Comparison of ENCODE assay signal across 8 cellular contexts in genomic region chr22:23520875-23521441, GRCh38. TPM values are rescaled to one million over a fixed set of nuclear protein-coding genes. Genes with fewer than 3 reads are reported as not detected.
DNase-seq lines count a peak whose midpoint lies in the region; ATAC-seq and TF ChIP-seq lines count a peak whose summit lies in the region.

No MANE protein-coding gene starts in this region.

- H3K36me3 ChIP-seq in heart left ventricle (no peaks in the 10 kb centered on the region), psoas muscle (ENCODE audit: insufficient read depth in 1 of 2, low read depth in 1 of 2) (no peaks in the 10 kb centered on the region)

- H3K9me3 ChIP-seq in heart left ventricle, result no peaks in the 10 kb centered on the region
- no peaks in the 10 kb centered on the region for H3K9me3 ChIP-seq in psoas muscle

- peaks cover 0 to 3% (median 0%) of the 10 kb centered on the region in 9 donors for H3K27me3 ChIP-seq in heart left ventricle
- H3K27me3 ChIP-seq in psoas muscle (ENCODE audit: insufficient read depth in 3 of 3, low read length in 2 of 3), result peaks cover 0 to 24% (median 6%) of the 10 kb centered on the region in 3 donors

- peaks cover 51% of the 10 kb centered on the region for H3K27me3 Mint-ChIP-seq in activated T-cell treated with anti-CD3 and anti-CD28 coated beads, Interleukin-2, amount 50 U/mL, for 24 hours
- H3K27me3 Mint-ChIP-seq in activated T-helper 1 cell treated with anti-CD3 and anti-CD28 coated beads, Interleukin-12 subunit alpha, Interleukin-12 subunit beta, Interleukin-2, Interleukin-4 antibody, amounts not matched to agents 30 ng/mL and 10 ng/mL and 1 ng/mL, durations not matched to agents 14 hours and 24 hours and 36 hours (ENCODE audit: insufficient read depth), result peaks cover 27% of the 10 kb centered on the region

- H3K4me1 ChIP-seq in heart left ventricle (peaks cover 6 to 36% (median 21%) of the 10 kb centered on the region in 12 donors), psoas muscle (no peaks in the 10 kb centered on the region)

- no peak for TF ChIP-seq POLR2A in heart left ventricle (IDR thresholded peaks at IDR 0.05)

- H3K36me3 Mint-ChIP-seq in activated T-cell treated with anti-CD3 and anti-CD28 coated beads, Interleukin-2, amount 50 U/mL, for 24 hours (ENCODE audit: low read depth), result no peaks in the 10 kb centered on the region
- H3K36me3 Mint-ChIP-seq in activated T-helper 1 cell treated with anti-CD3 and anti-CD28 coated beads, Interleukin-12 subunit alpha, Interleukin-12 subunit beta, Interleukin-2, Interleukin-4 antibody, amounts not matched to agents 30 ng/mL and 10 ng/mL and 1 ng/mL, durations not matched to agents 14 hours and 24 hours and 36 hours (ENCODE audit: low read depth), result no peaks in the 10 kb centered on the region

- H3K27ac ChIP-seq in heart left ventricle, result peak overlapping the region; percentile 84 to 99 (median 92)
- H3K27ac ChIP-seq in psoas muscle, result peak overlapping the region; percentile 53

- ATAC-seq in heart left ventricle, result peak in 3 of 4 donors; percentile 6 to 20 (median 18)
- peak in 2 of 4 donors; percentile 12 to 23 for ATAC-seq in psoas muscle
- no peak for ATAC-seq in HG03175 (IDR thresholded peaks at IDR 0.05; ENCODE audit: unreplicated experiment)
- no peak for ATAC-seq in GM21723 (IDR thresholded peaks at IDR 0.05; ENCODE audit: unreplicated experiment)

- no peak overlapping the region for H3K27ac Mint-ChIP-seq in activated T-cell treated with anti-CD3 and anti-CD28 coated beads, Interleukin-2, amount 50 U/mL, for 24 hours
- peak overlapping the region; percentile 34 for H3K27ac Mint-ChIP-seq in activated T-helper 1 cell treated with anti-CD3 and anti-CD28 coated beads, Interleukin-12 subunit alpha, Interleukin-12 subunit beta, Interleukin-2, Interleukin-4 antibody, amounts not matched to agents 30 ng/mL and 10 ng/mL and 1 ng/mL, durations not matched to agents 14 hours and 24 hours and 36 hours

- no peak for TF ChIP-seq CTCF in heart left ventricle (IDR thresholded peaks at IDR 0.05)
- no peak for TF ChIP-seq CTCF in psoas muscle (IDR thresholded peaks at IDR 0.05)

- H3K4me3 Mint-ChIP-seq in activated T-cell treated with anti-CD3 and anti-CD28 coated beads, Interleukin-2, amount 50 U/mL, for 24 hours, result peak overlapping the region; percentile 42
- no peak overlapping the region for H3K4me3 Mint-ChIP-seq in activated T-helper 1 cell treated with anti-CD3 and anti-CD28 coated beads, Interleukin-12 subunit alpha, Interleukin-12 subunit beta, Interleukin-2, Interleukin-4 antibody, amounts not matched to agents 30 ng/mL and 10 ng/mL and 1 ng/mL, durations not matched to agents 14 hours and 24 hours and 36 hours

- H3K9me3 Mint-ChIP-seq in activated T-cell treated with anti-CD3 and anti-CD28 coated beads, Interleukin-2, amount 50 U/mL, for 24 hours, result no peaks in the 10 kb centered on the region
- H3K9me3 Mint-ChIP-seq in activated T-helper 1 cell treated with anti-CD3 and anti-CD28 coated beads, Interleukin-12 subunit alpha, Interleukin-12 subunit beta, Interleukin-2, Interleukin-4 antibody, amounts not matched to agents 30 ng/mL and 10 ng/mL and 1 ng/mL, durations not matched to agents 14 hours and 24 hours and 36 hours, result no peaks in the 10 kb centered on the region

- intact Hi-C loops in activated T-helper 1 cell treated with anti-CD3 and anti-CD28 coated beads, Interleukin-12 subunit alpha, Interleukin-12 subunit beta, Interleukin-2, Interleukin-4 antibody, amounts not matched to agents 30 ng/mL and 10 ng/mL and 1 ng/mL, durations not matched to agents 14 hours and 24 hours and 36 hours (cut with micrococcal nuclease), result no loop called here
- intact Hi-C loops in heart left ventricle (cut with DNase I), result loop anchor here in 3 of 10 donors (10.0 kb wide), 1 partner anchor 216 kb away; no protein-coding TSS in a partner anchor
- intact Hi-C loops in psoas muscle (cut with DNase I), result no loop called here

- H3K4me3 ChIP-seq in heart left ventricle (peak overlapping the region; percentile 24 to 63 (median 55)), psoas muscle (peak overlapping the region; percentile 61)

- 35 to 51% (median 44%) methylated on average over 26 to 28 of the region's 28 CpGs for WGBS in heart left ventricle, 4 donors
- 24 to 36% (median 35%) methylated on average over 28 of the region's 28 CpGs for WGBS in psoas muscle, 3 donors

- DNase-seq in activated T-cell treated with anti-CD3 and anti-CD28 coated beads, Interleukin-2, amount 50 U/mL, for 24 hours, result no peak
- DNase-seq in activated T-cell treated with anti-CD3 and anti-CD28 coated beads, Interleukin-2, amount 50 U/mL, for 48 hours, result no peak
- no peak for DNase-seq in activated T-helper 1 cell treated with anti-CD3 and anti-CD28 coated beads, Interleukin-12 subunit alpha, Interleukin-12 subunit beta, Interleukin-2, Interleukin-4 antibody, amounts not matched to agents 30 ng/mL and 10 ng/mL and 1 ng/mL, durations not matched to agents 14 hours and 24 hours and 36 hours (ENCODE audit: low spot score)
- peak in 4 of 5 donors; percentile 27 to 66 (median 40) for DNase-seq in heart left ventricle
- DNase-seq in psoas muscle, result peak in 1 of 2 donors; percentile 42
- DNase-seq in activated CD4-positive, alpha-beta T cell treated with anti-CD3 and anti-CD28 coated beads for 1 hour, result no peak

- peaks cover 3% of the 10 kb centered on the region for H3K4me1 Mint-ChIP-seq in activated T-cell treated with anti-CD3 and anti-CD28 coated beads, Interleukin-2, amount 50 U/mL, for 24 hours (ENCODE audit: low read depth)
- H3K4me1 Mint-ChIP-seq in activated T-helper 1 cell treated with anti-CD3 and anti-CD28 coated beads, Interleukin-12 subunit alpha, Interleukin-12 subunit beta, Interleukin-2, Interleukin-4 antibody, amounts not matched to agents 30 ng/mL and 10 ng/mL and 1 ng/mL, durations not matched to agents 14 hours and 24 hours and 36 hours (ENCODE audit: low read depth), result no peaks in the 10 kb centered on the region

RNA-seq across cellular contexts. Expression of gene IGLL1, which starts 59.1 kb away (rescaled TPM):
- not detected in 2 replicates for total RNA-seq in activated T-helper 1 cell treated with anti-CD3 and anti-CD28 coated beads, Interleukin-12 subunit alpha, Interleukin-12 subunit beta, Interleukin-2, Interleukin-4 antibody, amounts not matched to agents 30 ng/mL and 10 ng/mL and 1 ng/mL, durations not matched to agents 14 hours and 24 hours and 36 hours
- total RNA-seq in heart left ventricle (not detected), psoas muscle (not detected)
- polyA plus RNA-seq in heart left ventricle (not detected), psoas muscle (not detected)

Comparison
In these comparisons a context has a peak if more than half of its experiments do, and no peak if none do; other contexts are left out.
1. DNase-seq: peak in heart left ventricle (4 of 5); none in activated T-cell treated with anti-CD3 and anti-CD28 coated beads, Interleukin-2, amount 50 U/mL, for 24 hours (single experiment), activated T-cell treated with anti-CD3 and anti-CD28 coated beads, Interleukin-2, amount 50 U/mL, for 48 hours (0 of 2), activated T-helper 1 cell treated with anti-CD3 and anti-CD28 coated beads, Interleukin-12 subunit alpha, Interleukin-12 subunit beta, Interleukin-2, Interleukin-4 antibody, amounts not matched to agents 30 ng/mL and 10 ng/mL and 1 ng/mL, durations not matched to agents 14 hours and 24 hours and 36 hours (single experiment) and activated CD4-positive, alpha-beta T cell treated with anti-CD3 and anti-CD28 coated beads for 1 hour (single experiment).
2. ATAC-seq: peak in heart left ventricle (3 of 4); none in HG03175 (single experiment) and GM21723 (single experiment).